In genomic region chr2:220687231-220687843, GRCh38 we compare ENCODE assay signal across 8 cellular contexts.
DNase-seq lines count a peak whose midpoint lies in the region; ATAC-seq and TF ChIP-seq lines count a peak whose summit lies in the region.

No MANE protein-coding gene starts in this region.

- DNase-seq in 8988T (peak; percentile 14), NCI-H2227 treated with DMSO at 0.1 percent for 48 hours (lab: John Stamatoyannopoulos, UW) (peak; percentile 22), endothelial cell (ENCODE audit: low spot score) (peak; percentile 67), midbrain (lab: John Stamatoyannopoulos, UW) (peak; percentile 57)
- peak; percentile 63 for DNase-seq in activated CD8-positive, alpha-beta T cell treated with anti-CD3 and anti-CD28 coated beads, Interleukin-2, amount 10 ng/mL, durations not matched to agents 7 days and 5 days
- peak; percentile 9 to 24 for DNase-seq in stimulated activated CD8-positive, alpha-beta memory T cell treated with anti-CD3 and anti-CD28 coated beads, Interleukin-4, amount 100 ng/mL, for 1 hour (ENCODE audit: low read depth in 2 of 2, low spot score in 1 of 2)

- H3K27ac Mint-ChIP-seq in activated CD8-positive, alpha-beta T cell treated with anti-CD3 and anti-CD28 coated beads, Interleukin-2, amount 10 ng/mL, durations not matched to agents 7 days and 5 days: no peak overlapping the region
- H3K27ac Mint-ChIP-seq in endothelial cell (ENCODE audit: unreplicated experiment): no peak overlapping the region

- no peak overlapping the region for H3K4me3 Mint-ChIP-seq in activated CD8-positive, alpha-beta T cell treated with anti-CD3 and anti-CD28 coated beads, Interleukin-2, amount 10 ng/mL, durations not matched to agents 7 days and 5 days
- H3K4me3 Mint-ChIP-seq in endothelial cell (ENCODE audit: unreplicated experiment): no peak overlapping the region

- peak; percentile 86 for TF ChIP-seq CTCF in endothelial cell (IDR thresholded peaks at IDR 0.05; ENCODE audit: unreplicated experiment)

- no peaks in the 10 kb centered on the region for H3K36me3 Mint-ChIP-seq in activated CD8-positive, alpha-beta T cell treated with anti-CD3 and anti-CD28 coated beads, Interleukin-2, amount 10 ng/mL, durations not matched to agents 7 days and 5 days (ENCODE audit: low read depth)
- no peaks in the 10 kb centered on the region for H3K36me3 Mint-ChIP-seq in endothelial cell (ENCODE audit: low read depth, unreplicated experiment)

- no peaks in the 10 kb centered on the region for H3K4me1 Mint-ChIP-seq in activated CD8-positive, alpha-beta T cell treated with anti-CD3 and anti-CD28 coated beads, Interleukin-2, amount 10 ng/mL, durations not matched to agents 7 days and 5 days (ENCODE audit: low read depth)
- H3K4me1 Mint-ChIP-seq in endothelial cell (ENCODE audit: unreplicated experiment): no peaks in the 10 kb centered on the region

- POLR2A ChIA-PET in activated CD8-positive, alpha-beta T cell treated with anti-CD3 and anti-CD28 coated beads, Interleukin-2, amount 10 ng/mL, durations not matched to agents 7 days and 5 days (lab: Charles Lee): no interaction called here

- H3K9me3 Mint-ChIP-seq in activated CD8-positive, alpha-beta T cell treated with anti-CD3 and anti-CD28 coated beads, Interleukin-2, amount 10 ng/mL, durations not matched to agents 7 days and 5 days (ENCODE audit: insufficient read depth): no peaks in the 10 kb centered on the region
- no peaks in the 10 kb centered on the region for H3K9me3 Mint-ChIP-seq in endothelial cell (ENCODE audit: unreplicated experiment)

- no peaks in the 10 kb centered on the region for H3K27me3 Mint-ChIP-seq in activated CD8-positive, alpha-beta T cell treated with anti-CD3 and anti-CD28 coated beads, Interleukin-2, amount 10 ng/mL, durations not matched to agents 7 days and 5 days (ENCODE audit: low read depth)
- H3K27me3 Mint-ChIP-seq in endothelial cell (ENCODE audit: unreplicated experiment): no peaks in the 10 kb centered on the region

- CTCF ChIA-PET in activated CD8-positive, alpha-beta T cell treated with anti-CD3 and anti-CD28 coated beads, Interleukin-2, amount 10 ng/mL, durations not matched to agents 7 days and 5 days (lab: Charles Lee): interaction anchor here (1.4 kb wide), 1 partner anchor 887 kb away, joined by 3 read pairs; no protein-coding TSS in a partner anchor

- peak; percentile 93 for ATAC-seq in GM18502 (IDR thresholded peaks at IDR 0.05; ENCODE audit: poor library complexity, unreplicated experiment)
- ATAC-seq in HG02938 (IDR thresholded peaks at IDR 0.05; ENCODE audit: unreplicated experiment): peak; percentile 82
- ATAC-seq in activated CD8-positive, alpha-beta T cell treated with anti-CD3 and anti-CD28 coated beads, Interleukin-2, amount 10 ng/mL, durations not matched to agents 7 days and 5 days: peak; percentile 58

Comparison
In these comparisons a context has a peak if more than half of its experiments do, and no peak if none do; other contexts are left out.
1. Peak in every context shown above with its lines: DNase-seq and ATAC-seq.
2. DNase-seq: peak in every context shown above with its lines; median percentile 67 in endothelial cell; 63 in activated CD8-positive, alpha-beta T cell treated with anti-CD3 and anti-CD28 coated beads, Interleukin-2, amount 10 ng/mL, durations not matched to agents 7 days and 5 days; 57 in midbrain; 22 in NCI-H2227 treated with DMSO at 0.1 percent for 48 hours; 16 in stimulated activated CD8-positive, alpha-beta memory T cell treated with anti-CD3 and anti-CD28 coated beads, Interleukin-4, amount 100 ng/mL, for 1 hour; 14 in 8988T.